8 cellular contexts compared by ENCODE assay signal in genomic region chr19:52535831-52536800, GRCh38. TPM values are rescaled to one million over a fixed set of nuclear protein-coding genes. Genes with fewer than 3 reads are reported as not detected.
DNase-seq lines count a peak whose midpoint lies in the region; ATAC-seq and TF ChIP-seq lines count a peak whose summit lies in the region.

No MANE protein-coding gene starts in this region.

- H2BK5ac ChIP-seq in neuronal stem cell (ENCODE audit: low read length), result no peak overlapping the region

- H2BK120ac ChIP-seq in neuronal stem cell (ENCODE audit: low read depth, low read length), result no peak overlapping the region

- H2AFZ ChIP-seq in DND-41 (ENCODE audit: low read depth, low read length) (peak overlapping the region; percentile 85), neuronal stem cell (ENCODE audit: low read length) (no peak overlapping the region)

- TF ChIP-seq CTCF in DND-41 (IDR thresholded peaks at IDR 0.05; ENCODE audit: borderline replicate concordance, extremely low read depth, low read length, poor library complexity, severe bottlenecking) (no peak), fibroblast of villous mesenchyme (IDR thresholded peaks at IDR 0.05; ENCODE audit: insufficient read depth, low read depth, low read length) (peak; percentile 29)

- H3K27me3 Mint-ChIP-seq in stimulated activated naive CD8-positive, alpha-beta T cell treated with anti-CD3 and anti-CD28 coated beads, Interleukin-15, Interleukin-2, amounts not matched to agents 100 ng/mL and 50 ng/mL, for 24 hours, result no peaks in the 10 kb centered on the region

- peak overlapping the region; percentile 89 for H3K14ac ChIP-seq in neuronal stem cell (ENCODE audit: low read length)

- peaks cover under 1% of the 10 kb centered on the region for H3K79me1 ChIP-seq in neuronal stem cell (ENCODE audit: low read depth, low read length)

- H3K4me3 Mint-ChIP-seq in stimulated activated naive CD8-positive, alpha-beta T cell treated with anti-CD3 and anti-CD28 coated beads, Interleukin-15, Interleukin-2, amounts not matched to agents 100 ng/mL and 50 ng/mL, for 24 hours, result peak overlapping the region; percentile 90

- H3K4ac ChIP-seq in neuronal stem cell (ENCODE audit: low read length), result no peak overlapping the region

- ATAC-seq in DND-41 (ENCODE audit: insufficient read depth, low read depth), result peak; percentile 92
- ATAC-seq in GM21786 (IDR thresholded peaks at IDR 0.05; ENCODE audit: unreplicated experiment), result peak; percentile 85

- H4K91ac ChIP-seq in neuronal stem cell (ENCODE audit: low read depth, low read length, poor library complexity), result no peak overlapping the region

- H3K27ac Mint-ChIP-seq in stimulated activated naive CD8-positive, alpha-beta T cell treated with anti-CD3 and anti-CD28 coated beads, Interleukin-15, Interleukin-2, amounts not matched to agents 100 ng/mL and 50 ng/mL, for 24 hours, result peak overlapping the region; percentile 87

- peaks cover 65% of the 10 kb centered on the region for H3K36me3 Mint-ChIP-seq in stimulated activated naive CD8-positive, alpha-beta T cell treated with anti-CD3 and anti-CD28 coated beads, Interleukin-15, Interleukin-2, amounts not matched to agents 100 ng/mL and 50 ng/mL, for 24 hours (ENCODE audit: low read depth)

- H3K27me3 ChIP-seq in DND-41 (ENCODE audit: insufficient read depth, low read length, poor library complexity) (no peaks in the 10 kb centered on the region), neuronal stem cell (ENCODE audit: control insufficient read depth in 3 of 3, insufficient read depth in 3 of 3, low read depth in 1 of 3, low read length in 3 of 3) (peaks cover 0 to 3% (median 0%) of the 10 kb centered on the region in 3 experiments)

- peaks cover 42% of the 10 kb centered on the region for H3K4me1 Mint-ChIP-seq in stimulated activated naive CD8-positive, alpha-beta T cell treated with anti-CD3 and anti-CD28 coated beads, Interleukin-15, Interleukin-2, amounts not matched to agents 100 ng/mL and 50 ng/mL, for 24 hours (ENCODE audit: low read depth)

- H4K20me1 ChIP-seq in DND-41 (ENCODE audit: insufficient read depth, low read length), result peaks cover 14% of the 10 kb centered on the region; the same call in 1 of the 2 replicates

- H3K9me3 Mint-ChIP-seq in stimulated activated naive CD8-positive, alpha-beta T cell treated with anti-CD3 and anti-CD28 coated beads, Interleukin-15, Interleukin-2, amounts not matched to agents 100 ng/mL and 50 ng/mL, for 24 hours, result peaks cover 4% of the 10 kb centered on the region

- peak overlapping the region; percentile 89 for H3K27ac ChIP-seq in DND-41 (ENCODE audit: low read length)
- no peak overlapping the region for H3K27ac ChIP-seq in neuronal stem cell (replicated peaks; ENCODE audit: low read length)

- WGBS in neuronal stem cell (ENCODE audit: extremely low coverage in 2 of 2, insufficient read length in 2 of 2, insufficient replicate concordance in 1 of 2), 2 donors, result no CpG with 5 or more reads among the region's 65 CpGs

- H3K18ac ChIP-seq in neuronal stem cell (ENCODE audit: low read length), result peak overlapping the region; percentile 92

- H3K4me2 ChIP-seq in DND-41 (ENCODE audit: insufficient read depth, low read length), result peak overlapping the region; percentile 95
- peak overlapping the region; percentile 92 for H3K4me2 ChIP-seq in neuronal stem cell (ENCODE audit: insufficient read depth, low read length, poor library complexity, severe bottlenecking)

- H3K4me3 ChIP-seq in DND-41 (ENCODE audit: low read depth in 1 of 2, low read length in 2 of 2) (peak overlapping the region; percentile 48 to 75), fibroblast of villous mesenchyme (ENCODE audit: low read depth, low read length) (peak overlapping the region; percentile 74), neuronal stem cell (ENCODE audit: low read length in 2 of 2) (peak overlapping the region in 1 of 2 donors; percentile 83)

- peak overlapping the region; percentile 91 for H3K23ac ChIP-seq in neuronal stem cell (ENCODE audit: low read depth, low read length, poor library complexity)

- H3K4me1 ChIP-seq in DND-41 (ENCODE audit: insufficient read depth, low read length) (peaks cover 37% of the 10 kb centered on the region), neuronal stem cell (ENCODE audit: control insufficient read depth in 2 of 2, insufficient read depth in 1 of 2, low read depth in 1 of 2, low read length in 2 of 2) (no peaks in the 10 kb centered on the region)

- H2BK12ac ChIP-seq in neuronal stem cell (ENCODE audit: low read length), result no peak overlapping the region

- DNase-seq in DND-41 (peak; percentile 96), NCI-H82 (lab: John Stamatoyannopoulos, UW) (peak; percentile 90), fibroblast of villous mesenchyme (ENCODE audit: low read depth) (peak; percentile 82), neuronal stem cell (ENCODE audit: low spot score) (peak; percentile 82), NCI-H1436 (lab: John Stamatoyannopoulos, UW) (no peak)
- DNase-seq in activated effector memory CD4-positive, alpha-beta T cell treated with anti-CD3 and anti-CD28 coated beads, Interleukin-2, amount 50 U/mL, for 16 hours, result peak; percentile 97

- H3K79me2 ChIP-seq in DND-41 (ENCODE audit: insufficient read depth, low read length), result peaks cover 84% of the 10 kb centered on the region

- H3K9me3 ChIP-seq in DND-41 (ENCODE audit: insufficient read depth, low read length, severe bottlenecking) (no peaks in the 10 kb centered on the region), neuronal stem cell (replicated peaks in 1 of 2; ENCODE audit: control insufficient read depth in 2 of 2, insufficient read depth in 1 of 2, low read depth in 1 of 2, low read length in 2 of 2) (peaks cover 0 to 24% of the 10 kb centered on the region in 2 donors)

- no peak overlapping the region for H4K8ac ChIP-seq in neuronal stem cell (ENCODE audit: low read depth, low read length)

- no peak overlapping the region for H2BK15ac ChIP-seq in neuronal stem cell (ENCODE audit: low read length)

- H3K9ac ChIP-seq in DND-41 (ENCODE audit: low read depth, low read length), result peak overlapping the region; percentile 75
- H3K9ac ChIP-seq in neuronal stem cell (ENCODE audit: low read depth, low read length, poor library complexity), result peak overlapping the region; percentile 44

- no peak overlapping the region for H2AK5ac ChIP-seq in neuronal stem cell (ENCODE audit: low read depth, low read length)

- H3K36me3 ChIP-seq in DND-41 (ENCODE audit: insufficient read depth, low read length) (peaks cover 10% of the 10 kb centered on the region; the same call in 1 of the 2 replicates), neuronal stem cell (replicated peaks in 1 of 2; ENCODE audit: control insufficient read depth in 2 of 2, insufficient read depth in 2 of 2, low read length in 2 of 2) (peaks cover 0 to 37% of the 10 kb centered on the region in 2 donors)

RNA-seq across cellular contexts. Expression of gene ZNF808, which starts 8.6 kb away (rescaled TPM):
- 11.3 and 23.3 TPM in 2 replicates for total RNA-seq in fibroblast of villous mesenchyme
- 5.6 TPM for polyA plus RNA-seq in neuronal stem cell (2013, experiment 1 of 2)
- 6.6 TPM for polyA plus RNA-seq in neuronal stem cell (2013, experiment 2 of 2)

RNA-seq across cellular contexts. Expression of gene ZNF701, which starts 34.0 kb away (rescaled TPM):
- total RNA-seq in fibroblast of villous mesenchyme, result 10.6 and 17.7 TPM in 2 replicates
- 5.6 TPM for polyA plus RNA-seq in neuronal stem cell (2013, experiment 1 of 2)
- polyA plus RNA-seq in neuronal stem cell (2013, experiment 2 of 2), result 5.8 TPM
